Comparison of ENCODE assay signal across 11 cellular contexts in genomic region chr9:128214571-128215490, GRCh38. TPM values are rescaled to one million over a fixed set of nuclear protein-coding genes. Genes with fewer than 3 reads are reported as not detected.
A peak's percentile ranks its signal among the peaks of the same experiment; 100 is the strongest.
DNase-seq lines count a peak whose midpoint lies in the region; ATAC-seq and TF ChIP-seq lines count a peak whose summit lies in the region.
"Had no signal": no experiment of that assay in that cellular context is flagged by ENCODE, and none has a peak within 500 bp of the region (broad histone marks: within the 10 kb centered on the region; RNA-seq: fewer than 3 reads in every experiment).

No MANE protein-coding gene starts in this region.

- H3K9me3 Mint-ChIP-seq in H9: no peaks in the 10 kb centered on the region
- H3K9me3 Mint-ChIP-seq: activated CD8-positive, alpha-beta T cell treated with anti-CD3 and anti-CD28 coated beads for 36 hours had no signal

- H3K4ac ChIP-seq in H9 (ENCODE audit: low read depth, low read length): no peak overlapping the region

- H3K27ac ChIP-seq in H9 (ENCODE audit: insufficient read length, low read depth, low read length) (no peak overlapping the region), tibial artery (peak overlapping the region; percentile 31 to 51)
- H3K27ac ChIP-seq: psoas muscle had no signal

- H2BK5ac ChIP-seq in H9 (ENCODE audit: insufficient read length, low read length): no peak overlapping the region

- H3K36me3 ChIP-seq in adipocyte (ENCODE audit: control insufficient read depth, insufficient read depth, low read length, severe bottlenecking) (no peaks in the 10 kb centered on the region), tibial artery (no peaks in the 10 kb centered on the region)

- H3K9me3 ChIP-seq in H9 (ENCODE audit: control insufficient read depth, low read depth, low read length) (no peaks in the 10 kb centered on the region), adipocyte (ENCODE audit: control insufficient read depth, low read length) (no peaks in the 10 kb centered on the region), tibial artery (no peaks in the 10 kb centered on the region)
- H3K9me3 ChIP-seq: psoas muscle had no signal

- no peak overlapping the region for H3K4me3 ChIP-seq in adipocyte (ENCODE audit: low read length)
- H3K4me3 ChIP-seq in tibial artery: no peak overlapping the region
- H3K4me3 ChIP-seq: psoas muscle had no signal

- H2AFZ ChIP-seq in H9 (ENCODE audit: low read length): no peak overlapping the region

- TF ChIP-seq CTCF in H9 (conservative IDR thresholded peaks at IDR 0.05): no peak
- TF ChIP-seq CTCF in tibial artery (IDR thresholded peaks at IDR 0.05): no peak
- TF ChIP-seq CTCF in GM10248 (IDR thresholded peaks at IDR 0.05; ENCODE audit: control extremely low read depth, extremely low read depth, low read depth, missing control alignments): no peak

- peaks cover 4% of the 10 kb centered on the region for H4K20me1 ChIP-seq in H9 (ENCODE audit: control insufficient read depth, insufficient read depth, insufficient read length)

- H3K4me1 ChIP-seq in H9 (ENCODE audit: insufficient read depth, low read length): no peaks in the 10 kb centered on the region
- H3K4me1 ChIP-seq in adipocyte (ENCODE audit: control insufficient read depth, insufficient read depth, low read length): peaks cover 24% of the 10 kb centered on the region
- peaks cover 0 to 16% (median 11%) of the 10 kb centered on the region in 4 donors for H3K4me1 ChIP-seq in tibial artery

- H2AK5ac ChIP-seq in H9 (ENCODE audit: insufficient read length, low read length): no peak overlapping the region

- WGBS in H9 (ENCODE audit: extremely low coverage, insufficient read length, low lambda C conversion rate): no CpG with 5 or more reads among the region's 21 CpGs

- no peak overlapping the region for H3K18ac ChIP-seq in H9 (ENCODE audit: insufficient read length, low read depth, low read length)

- H2BK120ac ChIP-seq in H9 (ENCODE audit: low read depth, low read length, poor library complexity, severe bottlenecking): no peak overlapping the region

- H3K4me3 Mint-ChIP-seq in H9: no peak overlapping the region
- H3K4me3 Mint-ChIP-seq: activated CD8-positive, alpha-beta T cell treated with anti-CD3 and anti-CD28 coated beads for 36 hours; activated naive CD8-positive, alpha-beta T cell had no signal

- H3K4me1 Mint-ChIP-seq in H9: peaks cover 14 to 15% of the 10 kb centered on the region in 2 experiments

- no peak overlapping the region for H2BK15ac ChIP-seq in H9 (ENCODE audit: low read depth, low read length)

- H4K5ac ChIP-seq in H9 (ENCODE audit: insufficient read length, low read depth, low read length): no peak overlapping the region

- H3K27ac Mint-ChIP-seq in H9: peak overlapping the region in 2 of 3 experiments; percentile 12 to 72; a peak in 3 of 7 replicates
- H3K27ac Mint-ChIP-seq: activated CD8-positive, alpha-beta T cell treated with anti-CD3 and anti-CD28 coated beads for 36 hours; activated naive CD8-positive, alpha-beta T cell had no signal

- H3K27me3 ChIP-seq in H9 (ENCODE audit: insufficient read depth, low read length): no peaks in the 10 kb centered on the region
- H3K27me3 ChIP-seq in adipocyte (replicated peaks; ENCODE audit: control insufficient read depth, insufficient read depth, low read length): no peaks in the 10 kb centered on the region
- peaks cover 0 to 18% of the 10 kb centered on the region in 2 donors for H3K27me3 ChIP-seq in tibial artery

- no peak overlapping the region for H3K4me2 ChIP-seq in H9 (ENCODE audit: insufficient read depth, insufficient read length, low read length)

- no peak overlapping the region for H3K23ac ChIP-seq in H9 (ENCODE audit: insufficient read length, low read depth, low read length)

- no peak overlapping the region for H3K9ac ChIP-seq in H9 (ENCODE audit: extremely low read depth, insufficient read length, low read length)
- H3K9ac ChIP-seq in adipocyte (ENCODE audit: low read length): peak overlapping the region; percentile 45

- no peak overlapping the region for H4K91ac ChIP-seq in H9 (ENCODE audit: insufficient read length, low read depth, low read length)

- no peak overlapping the region for H2BK12ac ChIP-seq in H9 (ENCODE audit: insufficient read length, low read depth, low read length)

- intact Hi-C loops in tibial artery (cut with DNase I; ENCODE audit: low total_unique reads): no loop called here

- no peak overlapping the region for H3K56ac ChIP-seq in H9 (ENCODE audit: insufficient read length, low read depth, low read length)

- no peaks in the 10 kb centered on the region; the same call in 1 of the 2 replicates for H3K27me3 Mint-ChIP-seq in H9 (ENCODE audit: low read depth)

- H3K79me2 ChIP-seq in H9 (ENCODE audit: insufficient read depth, low read length): no peaks in the 10 kb centered on the region

- no peak for ATAC-seq in HG02642 (IDR thresholded peaks at IDR 0.05; ENCODE audit: poor library complexity, unreplicated experiment)
- ATAC-seq: activated CD8-positive, alpha-beta T cell treated with anti-CD3 and anti-CD28 coated beads for 36 hours; psoas muscle had no signal

- peaks cover 3% of the 10 kb centered on the region for H3K23me2 ChIP-seq in H9 (ENCODE audit: insufficient read length, low read depth, low read length, poor library complexity, severe bottlenecking)

- H3K14ac ChIP-seq in H9 (ENCODE audit: insufficient read depth, low read length): no peak overlapping the region

- no peak overlapping the region for H3T11ph ChIP-seq in H9 (ENCODE audit: low read length)

- CTCF ChIA-PET in GM10248 (lab: Yijun Ruan, JAX): interaction anchor here (1.0 to 5.0 kb wide), 4 partner anchors 8 to 40 kb away, joined by 3 to 16 read pairs (median 8); no protein-coding TSS in a partner anchor

- DNase-seq in H9: no peak
- no peak for DNase-seq in adipocyte (ENCODE audit: low read depth)
- DNase-seq in kidney tubule cell (ENCODE audit: low spot score): peak; percentile 60
- DNase-seq in tibial artery: no peak
- no peak for DNase-seq in LoVo (ENCODE audit: low spot score)
- DNase-seq in foreskin melanocyte: no peak
- DNase-seq in GM10248 (ENCODE audit: extremely low spot score): no peak
- DNase-seq: activated CD8-positive, alpha-beta T cell treated with anti-CD3 and anti-CD28 coated beads for 36 hours; psoas muscle had no signal

- peaks cover 3 to 11% (median 7%) of the 10 kb centered on the region in 3 experiments; a peak in 6 of 7 replicates for H3K36me3 Mint-ChIP-seq in H9 (ENCODE audit: insufficient read depth in 1 of 3, low read depth in 3 of 3)
- H3K36me3 Mint-ChIP-seq: activated naive CD8-positive, alpha-beta T cell had no signal

- H4K8ac ChIP-seq in H9 (replicated peaks; ENCODE audit: insufficient read length, low read depth, low read length): no peak overlapping the region

- H3K79me1 ChIP-seq in H9 (ENCODE audit: insufficient read depth, low read depth, low read length, poor library complexity, severe bottlenecking): no peaks in the 10 kb centered on the region

- no peak overlapping the region for H2BK20ac ChIP-seq in H9 (ENCODE audit: low read depth, low read length, poor library complexity, severe bottlenecking)

- POLR2A ChIA-PET in GM10248 (lab: Yijun Ruan, JAX): no interaction called here

RNA-seq across cellular contexts. Expression of gene DNM1, which starts 11.7 kb away (rescaled TPM):
- 54.3 and 58.0 TPM in 2 replicates for total RNA-seq in H9 (2021)

RNA-seq across cellular contexts. Expression of gene CIZ1, which starts 23.5 kb away (rescaled TPM):
- 101 and 104 TPM in 2 replicates for total RNA-seq in H9 (2021)

RNA-seq across cellular contexts. Expression of gene BBLN, which starts 54.8 kb away (rescaled TPM):
- total RNA-seq in H9 (2021): 72.5 and 74.9 TPM in 2 replicates
